ENCODE assay signal across 8 cellular contexts in the genomic region with DNA sequence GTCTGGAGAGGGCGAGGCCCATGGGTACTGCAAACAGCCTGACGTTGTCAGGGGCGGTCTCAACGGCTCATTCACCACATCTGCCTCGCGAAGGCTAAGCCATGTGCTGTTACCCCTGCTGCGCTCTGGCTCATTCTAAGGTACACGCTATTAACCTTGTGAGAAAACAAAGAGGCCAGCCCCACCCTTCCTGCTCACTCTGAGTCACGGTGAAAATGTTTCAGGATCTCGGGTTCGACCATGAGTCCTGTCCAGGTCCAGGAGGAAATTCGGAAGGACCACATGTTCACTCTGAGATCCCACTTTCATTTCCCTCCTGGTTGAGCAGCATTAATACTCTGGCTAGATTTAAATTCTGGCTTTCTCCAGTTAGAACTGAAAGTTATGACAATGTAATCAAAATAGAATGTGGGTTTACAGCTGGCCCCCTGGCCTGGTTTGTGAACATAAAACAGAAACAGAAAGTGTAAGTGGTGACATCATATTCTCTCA. TPM values are rescaled to one million over a fixed set of nuclear protein-coding genes. Genes with fewer than 3 reads are reported as not detected.
DNase-seq lines count a peak whose midpoint lies in the region; ATAC-seq and TF ChIP-seq lines count a peak whose summit lies in the region.

No MANE protein-coding gene starts in this region.

- H3K4me1 ChIP-seq in mucosa of descending colon (ENCODE audit: low read depth), result peaks cover 75% of the 10 kb centered on the region

- TF ChIP-seq CTCF in AG09309 (IDR thresholded peaks at IDR 0.05; ENCODE audit: control insufficient read depth, insufficient read depth, low read depth, low read length, missing control alignments), result no peak
- TF ChIP-seq CTCF in cardiac fibroblast (IDR thresholded peaks at IDR 0.05; ENCODE audit: low read depth, low read length), result no peak
- no peak for TF ChIP-seq CTCF in mucosa of descending colon (IDR thresholded peaks at IDR 0.05)

- H3K4me3 ChIP-seq in AG09309 (ENCODE audit: control insufficient read depth, low read depth, low read length) (peak overlapping the region; percentile 7), cardiac fibroblast (replicated peaks in 1 of 2; ENCODE audit: low read depth in 2 of 2, low read length in 2 of 2) (peak overlapping the region in 1 of 2 donors; percentile 29), mucosa of descending colon (no peak overlapping the region)

- no peaks in the 10 kb centered on the region for H3K9me3 ChIP-seq in mucosa of descending colon

- intact Hi-C loops in mucosa of descending colon (cut with DNase I, micrococcal nuclease), result loop anchor here in 1 of 2 donors (10.0 kb wide), 1 partner anchor 51 kb away; no protein-coding TSS in a partner anchor

- ATAC-seq in GM18907 (IDR thresholded peaks at IDR 0.05; ENCODE audit: unreplicated experiment) (peak; percentile 92), HG03060 (IDR thresholded peaks at IDR 0.05; ENCODE audit: low read depth, unreplicated experiment) (peak; percentile 76), mucosa of descending colon (peak; percentile 84)

- DNase-seq in AG09309 (ENCODE audit: low read depth), result no peak
- DNase-seq in RPMI8226, result peak; percentile 61
- peak; percentile 75 to 96 for DNase-seq in cardiac fibroblast (ENCODE audit: low read depth in 2 of 2)
- peak; percentile 88 to 93 (median 90) for DNase-seq in mucosa of descending colon
- DNase-seq in NCI-H1092 (lab: John Stamatoyannopoulos, UW), result no peak
- no peak for DNase-seq in SKM-1 treated with dmso at 0.1 percent for 144 hours (lab: John Stamatoyannopoulos, UW; ENCODE audit: unreplicated experiment)

- no peaks in the 10 kb centered on the region for H3K36me3 ChIP-seq in mucosa of descending colon (ENCODE audit: low read depth)

RNA-seq across cellular contexts. Expression of a gene that starts 55.2 kb away (rescaled TPM):
- 10 to 100 TPM; 63.6 to 96.3 (median 72.5) TPM for total RNA-seq in mucosa of descending colon

Comparison
In these comparisons a context has a peak if more than half of its experiments do, and no peak if none do; other contexts are left out.
1. DNase-seq: peak in RPMI8226 (single experiment), cardiac fibroblast (2 of 2) and mucosa of descending colon (3 of 3); none in AG09309 (single experiment), NCI-H1092 (single experiment) and SKM-1 treated with dmso at 0.1 percent for 144 hours (single experiment).
2. Peak in every context shown above with its lines, with median percentiles within 50 percentile points of each other: ATAC-seq.